ENCODE assay signal across 8 cellular contexts in the genomic region with DNA sequence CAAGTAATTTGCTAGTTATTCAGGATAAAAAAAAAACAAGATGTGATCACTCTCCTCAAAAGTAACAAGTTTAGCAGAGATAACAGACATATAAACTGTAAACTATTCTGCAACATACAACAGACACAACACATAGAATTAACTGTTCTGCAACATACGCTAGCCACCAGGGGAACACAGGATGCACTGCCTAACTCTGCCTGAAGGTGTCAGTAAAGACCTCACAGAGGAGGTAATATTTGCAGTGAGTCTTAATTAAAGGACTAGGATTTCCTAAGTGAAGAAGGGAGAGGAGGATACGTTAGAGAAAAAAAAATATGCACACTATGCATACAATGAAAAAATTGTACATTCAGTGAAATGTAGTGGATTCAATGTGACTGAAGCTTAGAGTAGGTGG.
DNase-seq lines count a peak whose midpoint lies in the region; ATAC-seq, FAIRE-seq and TF ChIP-seq lines count a peak whose summit lies in the region.
"Not testable (repeated sequence)": the region's sequence is repeated elsewhere in the genome, so short reads cannot be mapped to it uniquely, and the experiment has no call there.

No MANE protein-coding gene starts in this region.

- ATAC-seq in GM23338 (peak; percentile 80), HG03520 (IDR thresholded peaks at IDR 0.05; ENCODE audit: unreplicated experiment) (peak; percentile 76), left cardiac atrium (peak; percentile 81 to 91)
- ATAC-seq in stimulated activated naive CD8-positive, alpha-beta T cell treated with anti-CD3 and anti-CD28 coated beads, Interleukin-15, amount 100 ng/mL, for 72 hours: peak; percentile 96

- not testable (repeated sequence) for H2AFZ ChIP-seq in GM23338; astrocyte (ENCODE audit: low read depth, low read length)

- H3K4me3 Mint-ChIP-seq in GM23338; astrocyte (ENCODE audit: unreplicated experiment); stimulated activated naive CD8-positive, alpha-beta T cell treated with anti-CD3 and anti-CD28 coated beads, Interleukin-15, amount 100 ng/mL, for 72 hours: not testable (repeated sequence)

- not testable (repeated sequence) for H3K4me3 ChIP-seq in GM23338; astrocyte (ENCODE audit: insufficient read depth, low read depth, low read length); sigmoid colon

- H3K4me2 ChIP-seq in GM23338; astrocyte (ENCODE audit: low read length): not testable (repeated sequence)

- not testable (repeated sequence) for H3K36me3 ChIP-seq in GM23338 (ENCODE audit: insufficient read depth); astrocyte (ENCODE audit: insufficient read depth, low read length); sigmoid colon

- not testable (repeated sequence) for H3K9me3 ChIP-seq in astrocyte (ENCODE audit: insufficient read depth, low read depth, low read length); sigmoid colon

- H3K27me3 ChIP-seq in GM23338 (ENCODE audit: insufficient read depth); astrocyte (ENCODE audit: insufficient read depth, low read length); sigmoid colon: not testable (repeated sequence)

- H3K4me1 ChIP-seq in GM23338 (ENCODE audit: insufficient read depth); astrocyte (ENCODE audit: insufficient read depth, low read length); sigmoid colon: not testable (repeated sequence)

- H4K20me1 ChIP-seq in GM23338 (replicated peaks; ENCODE audit: insufficient read depth); astrocyte (ENCODE audit: insufficient read depth, low read length): not testable (repeated sequence)

- not testable (repeated sequence) for H3K9ac ChIP-seq in astrocyte (ENCODE audit: low read length)

- not testable (repeated sequence) for H3K36me3 Mint-ChIP-seq in GM23338 (ENCODE audit: low read depth); astrocyte (ENCODE audit: low read depth, unreplicated experiment)

- H3K4me1 Mint-ChIP-seq in GM23338; astrocyte (ENCODE audit: low read depth, unreplicated experiment); stimulated activated naive CD8-positive, alpha-beta T cell treated with anti-CD3 and anti-CD28 coated beads, Interleukin-15, amount 100 ng/mL, for 72 hours: not testable (repeated sequence)

- TF ChIP-seq CTCF in GM12872 (IDR thresholded peaks at IDR 0.05; ENCODE audit: insufficient read depth, low read depth, low read length) (peak; percentile 50), GM23338 (conservative IDR thresholded peaks at IDR 0.05; ENCODE audit: low read depth in 2 of 2) (peak in 1 of 2 experiments; percentile 60; a peak in 2 of 4 replicates), astrocyte (IDR thresholded peaks at IDR 0.05; ENCODE audit: insufficient read depth, low read depth, low read length) (peak; percentile 11), sigmoid colon (IDR thresholded peaks at IDR 0.05) (peak in 1 of 4 experiments; percentile 56)

- not testable (repeated sequence) for H3K9me2 ChIP-seq in GM23338 (ENCODE audit: insufficient read depth)

- TF ChIP-seq POLR2A in sigmoid colon (IDR thresholded peaks at IDR 0.05): not testable (repeated sequence)

- not testable (repeated sequence) for H3K79me2 ChIP-seq in GM23338 (replicated peaks; ENCODE audit: insufficient read depth); astrocyte (ENCODE audit: insufficient read depth, low read length)

- not testable (repeated sequence) for H3F3A ChIP-seq in GM23338 (replicated peaks; ENCODE audit: low read depth)

- not testable (repeated sequence) for TF ChIP-seq EP300 in sigmoid colon (IDR thresholded peaks at IDR 0.05)

- H3K27ac Mint-ChIP-seq in GM23338; astrocyte (ENCODE audit: unreplicated experiment); stimulated activated naive CD8-positive, alpha-beta T cell treated with anti-CD3 and anti-CD28 coated beads, Interleukin-15, amount 100 ng/mL, for 72 hours: not testable (repeated sequence)

- not testable (repeated sequence) for H3K27ac ChIP-seq in GM23338 (ENCODE audit: low read depth); astrocyte (ENCODE audit: low read depth, low read length); sigmoid colon

- not testable (repeated sequence) for FAIRE-seq in astrocyte (lab: Jason Lieb, UNC)

- not testable (repeated sequence) for DNase-seq in GM23338 (ENCODE audit: low spot score); astrocyte (ENCODE audit: low read depth)
- peak; percentile 76 to 79 for DNase-seq in activated CD4-positive, alpha-beta T cell treated with anti-CD3 and anti-CD28 coated beads, Interleukin-2, amount 50 U/mL, for 24 hours (ENCODE audit: low read depth in 1 of 2, low spot score in 1 of 2)
- DNase-seq in left cardiac atrium (peak; percentile 47), sigmoid colon (peak; percentile 85)
- peak; percentile 71 to 86 for DNase-seq in stimulated activated naive CD8-positive, alpha-beta T cell treated with anti-CD3 and anti-CD28 coated beads, Interleukin-15, amount 100 ng/mL, for 72 hours

- not testable (repeated sequence) for H3K9me3 Mint-ChIP-seq in GM23338; astrocyte (ENCODE audit: unreplicated experiment); stimulated activated naive CD8-positive, alpha-beta T cell treated with anti-CD3 and anti-CD28 coated beads, Interleukin-15, amount 100 ng/mL, for 72 hours

- WGBS in sigmoid colon, 2 donors: 4 to 13% methylated on average over 1 of the region's 2 CpGs

- H3K27me3 Mint-ChIP-seq in GM23338 (ENCODE audit: insufficient read depth, low read depth, poor library complexity); astrocyte (ENCODE audit: low read depth, unreplicated experiment); stimulated activated naive CD8-positive, alpha-beta T cell treated with anti-CD3 and anti-CD28 coated beads, Interleukin-15, amount 100 ng/mL, for 72 hours: not testable (repeated sequence)

- intact Hi-C loops in left cardiac atrium (cut with DNase I); sigmoid colon (cut with DNase I): not testable (repeated sequence)
